8 cellular contexts compared by ENCODE assay signal in the genomic region with DNA sequence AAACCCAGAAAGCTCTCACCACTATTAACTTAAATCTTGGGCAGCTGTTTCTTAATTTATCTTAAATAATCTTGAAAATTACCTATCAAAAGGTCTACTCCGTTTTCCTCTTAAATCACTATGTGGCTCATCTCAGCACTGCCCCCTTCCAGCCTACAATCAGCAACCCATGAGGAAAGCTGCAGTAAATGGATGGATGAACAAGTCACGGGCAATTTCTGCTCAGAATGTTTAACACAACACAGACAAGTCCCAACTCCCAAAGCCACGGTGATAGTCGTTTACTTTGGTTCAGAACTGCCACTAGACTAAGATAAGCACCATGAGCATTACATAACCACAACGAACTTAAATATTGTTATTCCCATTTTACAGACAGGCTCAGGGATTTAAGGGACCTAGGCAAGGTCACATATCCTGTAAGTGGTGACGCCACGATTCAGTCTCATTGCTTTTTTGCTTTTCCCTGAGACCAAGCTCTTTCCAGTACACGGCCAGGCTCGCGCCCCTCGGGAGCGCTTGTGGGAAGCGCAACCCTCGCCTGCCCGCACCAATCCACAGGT. TPM values are rescaled to one million over a fixed set of nuclear protein-coding genes. Genes with fewer than 3 reads are reported as not detected.
DNase-seq lines count a peak whose midpoint lies in the region; ATAC-seq, FAIRE-seq and TF ChIP-seq lines count a peak whose summit lies in the region.

No MANE protein-coding gene starts in this region.

- no peak for TF ChIP-seq EP300 in GM12878 (IDR thresholded peaks at IDR 0.05; ENCODE audit: borderline replicate concordance in 1 of 2, control insufficient read depth in 1 of 2, low read depth in 2 of 2, low read length in 2 of 2)

- H3K9ac ChIP-seq in GM12878 (ENCODE audit: control insufficient read depth, insufficient read depth, low read length): peak overlapping the region; percentile 71
- peak overlapping the region; percentile 39 to 97 (median 76) for H3K9ac ChIP-seq in subcutaneous abdominal adipose tissue (ENCODE audit: low read length in 5 of 5)

- peak overlapping the region; percentile 82 for H3K4me2 ChIP-seq in GM12878 (ENCODE audit: control insufficient read depth, insufficient read depth)

- 2% methylated on average over 15 of the region's 15 CpGs for WGBS in GM12878 (ENCODE audit: insufficient coverage, insufficient replicate concordance, low lambda C conversion rate, missing lambda C conversion rate)

- peak overlapping the region; percentile 57 for H3K27ac ChIP-seq in GM12878 (ENCODE audit: control insufficient read depth, insufficient read depth)
- peak overlapping the region; percentile 98 for H3K27ac ChIP-seq in subcutaneous abdominal adipose tissue (ENCODE audit: low read depth, low read length)

- H3K27me3 ChIP-seq in GM12878 (replicated peaks in 1 of 2; ENCODE audit: control insufficient read depth in 2 of 2, insufficient read depth in 2 of 2, low read length in 1 of 2) (no peaks in the 10 kb centered on the region), kidney epithelial cell (ENCODE audit: control insufficient read depth, insufficient read depth, low read length) (no peaks in the 10 kb centered on the region), subcutaneous abdominal adipose tissue (ENCODE audit: control insufficient read depth in 5 of 5, insufficient read depth in 4 of 5, low read length in 5 of 5) (no peaks in the 10 kb centered on the region)

- ATAC-seq in GM12878: no peak
- no peak for ATAC-seq in GM19035 (IDR thresholded peaks at IDR 0.05; ENCODE audit: unreplicated experiment)

- POLR2A ChIA-PET in GM12878 (lab: Charles Lee): interaction anchor here (0.8 to 2.8 kb wide), 7 partner anchors 8 to 474 kb away, joined by 3 to 19 read pairs (median 4); partner anchors contain the start of genes DNAJA1 and RIGI

- RAD21 ChIA-PET in GM12878 (lab: Charles Lee; ENCODE audit: unreplicated experiment): interaction anchor here (0.7 to 4.7 kb wide), 7 partner anchors 23 to 476 kb away, joined by 3 to 51 read pairs (median 5); partner anchors contain the start of genes NDUFB6 and RIGI

- intact Hi-C loops in GM12878 (cut with micrococcal nuclease; ENCODE audit: unreplicated experiment): no loop called here

- H3K4me3 ChIP-seq in AG09309 (ENCODE audit: control insufficient read depth, low read depth, low read length): peak overlapping the region; percentile 43
- H3K4me3 ChIP-seq in GM12878: peak overlapping the region; percentile 83
- H3K4me3 ChIP-seq in kidney epithelial cell (ENCODE audit: low read depth, low read length): peak overlapping the region; percentile 77
- peak overlapping the region; percentile 75 to 91 (median 83) for H3K4me3 ChIP-seq in subcutaneous abdominal adipose tissue (ENCODE audit: low read depth in 1 of 5, low read length in 5 of 5)

- no peak for TF ChIP-seq RAD21 in GM12878 (IDR thresholded peaks at IDR 0.05; ENCODE audit: insufficient read depth, low read depth, low read length)

- peaks cover 62% of the 10 kb centered on the region for H3K79me2 ChIP-seq in GM12878 (ENCODE audit: control insufficient read depth, insufficient read depth, low read length)

- FAIRE-seq in GM12878 (lab: Jason Lieb, UNC): no peak

- H3K9me3 ChIP-seq in GM12878 (replicated peaks; ENCODE audit: control insufficient read depth, insufficient read depth, low read length): no peaks in the 10 kb centered on the region; the same call in 2 of the 3 replicates
- no peaks in the 10 kb centered on the region for H3K9me3 ChIP-seq in subcutaneous abdominal adipose tissue (ENCODE audit: control insufficient read depth in 5 of 5, low read length in 5 of 5)

- CTCF ChIA-PET in GM12878 (lab: Yijun Ruan, JAX): interaction anchor here (0.7 to 4.6 kb wide), 9 partner anchors 16 to 172 kb away, joined by 3 to 48 read pairs (median 5); partner anchors contain the start of genes NDUFB6 and RIGI

- TF ChIP-seq CTCF in AG09309 (IDR thresholded peaks at IDR 0.05; ENCODE audit: control insufficient read depth, insufficient read depth, low read depth, low read length, missing control alignments) (peak; percentile 11), GM13977 (IDR thresholded peaks at IDR 0.05; ENCODE audit: extremely low read depth, insufficient read depth, missing control alignments) (no peak), GM12878 (IDR thresholded peaks at IDR 0.05 in 2 of 3, conservative IDR thresholded peaks at IDR 0.05 in 1 of 3; ENCODE audit: control insufficient read depth in 2 of 3, extremely low read depth in 1 of 3, insufficient read depth in 1 of 3, low read depth in 3 of 3, low read length in 3 of 3) (peak in 1 of 3 experiments; percentile 11; a peak in 1 of 6 replicates), kidney epithelial cell (IDR thresholded peaks at IDR 0.05; ENCODE audit: insufficient read depth, low read length, poor library complexity, severe bottlenecking) (peak; percentile 39)

- SMC1A ChIA-PET in GM12878 (lab: Charles Lee; ENCODE audit: uncharacterized antibody, unreplicated experiment): interaction anchor here (0.7 to 4.0 kb wide), 7 partner anchors 9 to 171 kb away, joined by 3 to 29 read pairs (median 3); partner anchors contain the start of genes NDUFB6 and RIGI

- H3K4me1 ChIP-seq in GM12878 (ENCODE audit: control insufficient read depth, insufficient read depth, low read length): peaks cover 8% of the 10 kb centered on the region
- peaks cover 5 to 25% (median 16%) of the 10 kb centered on the region in 5 donors for H3K4me1 ChIP-seq in subcutaneous abdominal adipose tissue (ENCODE audit: control insufficient read depth in 5 of 5, insufficient read depth in 5 of 5, low read length in 5 of 5)

- TF ChIP-seq POLR2A in GM12878 (IDR thresholded peaks at IDR 0.05; ENCODE audit: low read depth, low read length): no peak

- no peak for DNase-seq in AG09309 (ENCODE audit: low read depth)
- peak; percentile 24 for DNase-seq in GM13977 (ENCODE audit: low spot score)
- peak; percentile 18 for DNase-seq in LHCN-M2 (ENCODE audit: low read depth)
- no peak for DNase-seq in GM12878 (ENCODE audit: low read depth, low spot score)
- no peak for DNase-seq in kidney epithelial cell (ENCODE audit: low read depth)
- DNase-seq in OCI-M2 (lab: John Stamatoyannopoulos, UW; ENCODE audit: unreplicated experiment): no peak

- in situ Hi-C loops in GM13977 (cut with MboI; ENCODE audit: low pct_unique_long_range_greater_than_20kb, low sequenced_read_pairs, unreplicated experiment): loop anchor here (25.0 kb wide), 1 partner anchor 88 kb away; no protein-coding TSS in a partner anchor
- in situ Hi-C loops in GM12878 (cut with MboI): no loop called here

- no peaks in the 10 kb centered on the region for H4K20me1 ChIP-seq in GM12878 (ENCODE audit: control insufficient read depth, insufficient read depth)

- BruUV-seq in GM12878 (replicated peaks; lab: Mats Ljungman, UMichigan): TSS peak; percentile 38

- H3K36me3 ChIP-seq in GM12878 (ENCODE audit: control insufficient read depth in 2 of 2, insufficient read depth in 2 of 2, low read length in 1 of 2) (0 out of 4 replicates have a peak, but pooled peaks cover 0 to 3% of the 10 kb centered on the region in 2 experiments), kidney epithelial cell (ENCODE audit: control insufficient read depth, insufficient read depth, low read length) (no peaks in the 10 kb centered on the region), subcutaneous abdominal adipose tissue (ENCODE audit: control insufficient read depth in 5 of 5, insufficient read depth in 5 of 5, low read length in 5 of 5) (no peaks in the 10 kb centered on the region)

- H2AFZ ChIP-seq in GM12878 (ENCODE audit: control insufficient read depth, low read depth, low read length): peak overlapping the region; percentile 22

RNA-seq across cellular contexts. Expression of gene SMIM27, which starts 2.0 kb away (rescaled TPM):
- total RNA-seq in LHCN-M2 (2014; rRNA removed) (4.4 and 5.1 TPM in 2 replicates), GM12878 (2014; rRNA removed) (20.5 and 23.7 TPM in 2 replicates), GM12878 (2014; rRNA removed; fragmentation: Illumina TruSeq; extraction: Trizol) (21.1 and 21.5 TPM in 2 replicates), GM12878 (2021) (18.6 and 19.6 TPM in 2 replicates), kidney epithelial cell (4.1 and 5.8 TPM in 2 replicates)
- polyA plus RNA-seq in LHCN-M2 (2012): 23.0 TPM
- 4.1 and 6.0 TPM in 2 replicates for total RNA-seq in GM12878 (2013; cell fraction: nucleolus; rRNA removed)
- 26.7 TPM for polyA plus RNA-seq in GM12878 (2011; ENCODE audit: low read depth)
- polyA plus RNA-seq in GM12878 (2011; rRNA removed) (29.3 and 37.2 TPM in 2 replicates), GM12878 (2014; fragmentation: Illumina TruSeq; extraction: Trizol) (4.1 and 12.2 TPM in 2 replicates), GM12878 (2014; fragmentation: Nextera tagmentation; extraction: Ambion mirVana) (10 to 100 TPM; 38.6 to 39.9 TPM), GM12878 (2014; rRNA removed) (22.2 and 31.5 TPM in 2 replicates), GM12878 (2016; fragmentation: Nextera tagmentation; extraction: Ambion mirVana) (10 to 100 TPM; 44.1 to 47.3 TPM)
- 6.3 and 7.5 TPM in 2 replicates for polyA plus RNA-seq in GM12878 (2011; cell fraction: cytosol; rRNA removed)
- polyA plus RNA-seq in GM12878 (2011; cell fraction: nucleus; rRNA removed): 6.1 and 10.2 TPM in 2 replicates
- polyA plus RNA-seq in GM12878 (2012): 42.0 and 84.4 TPM in 2 replicates
- 4.8 and 5.7 TPM in 2 replicates for polyA minus RNA-seq in GM12878 (2011; rRNA and poly(A)+ RNA removed)
- 7.5 TPM in 1 of 2 replicates, not detected in the other for polyA minus RNA-seq in GM12878 (2011; cell fraction: cytosol; rRNA and poly(A)+ RNA removed)
- polyA minus RNA-seq in GM12878 (2011; cell fraction: nucleus; rRNA and poly(A)+ RNA removed): 8.6 and 11.5 TPM in 2 replicates

RNA-seq across cellular contexts. Expression of gene TOPORS, which starts 2.3 kb away (rescaled TPM):
- 30.3 and 30.7 TPM in 2 replicates for total RNA-seq in LHCN-M2 (2014; rRNA removed)
- 6.5 TPM for polyA plus RNA-seq in LHCN-M2 (2012)
- total RNA-seq in GM12878 (2013; cell fraction: nucleolus; rRNA removed): 26.2 and 29.2 TPM in 2 replicates
- total RNA-seq in GM12878 (2014; rRNA removed): 14.0 and 19.2 TPM in 2 replicates
- 27.1 and 27.8 TPM in 2 replicates for total RNA-seq in GM12878 (2014; rRNA removed; fragmentation: Illumina TruSeq; extraction: Trizol)
- 12.7 and 12.8 TPM in 2 replicates for total RNA-seq in GM12878 (2021)
- 5.1 TPM for polyA plus RNA-seq in GM12878 (2011; ENCODE audit: low read depth)
- 14.6 and 22.6 TPM in 2 replicates for polyA plus RNA-seq in GM12878 (2011; rRNA removed)
- polyA plus RNA-seq in GM12878 (2011; cell fraction: cytosol; rRNA removed): 4.8 and 6.0 TPM in 2 replicates
- 11.4 and 12.2 TPM in 2 replicates for polyA plus RNA-seq in GM12878 (2011; cell fraction: nucleus; rRNA removed)
- 8.0 and 9.8 TPM in 2 replicates for polyA plus RNA-seq in GM12878 (2012)
- 20.6 and 28.0 TPM in 2 replicates for polyA plus RNA-seq in GM12878 (2014; fragmentation: Illumina TruSeq; extraction: Trizol)
- 1 to 10 TPM; 6.0 to 6.6 TPM for polyA plus RNA-seq in GM12878 (2014; fragmentation: Nextera tagmentation; extraction: Ambion mirVana)
- polyA plus RNA-seq in GM12878 (2014; rRNA removed): 7.3 and 9.1 TPM in 2 replicates
- 10 to 100 TPM; 17.9 to 18.2 TPM for polyA plus RNA-seq in GM12878 (2016; fragmentation: Nextera tagmentation; extraction: Ambion mirVana)
- polyA minus RNA-seq in GM12878 (2011; rRNA and poly(A)+ RNA removed): 16.9 and 24.3 TPM in 2 replicates
- polyA minus RNA-seq in GM12878 (2011; cell fraction: cytosol; rRNA and poly(A)+ RNA removed): 5.2 and 6.2 TPM in 2 replicates
- polyA minus RNA-seq in GM12878 (2011; cell fraction: nucleus; rRNA and poly(A)+ RNA removed): 9.3 and 14.2 TPM in 2 replicates
- total RNA-seq in kidney epithelial cell: 15.4 and 17.0 TPM in 2 replicates

RNA-seq across cellular contexts. Expression of gene NDUFB6, which starts 22.8 kb away (rescaled TPM):
- total RNA-seq in LHCN-M2 (2014; rRNA removed) (59.9 and 76.2 TPM in 2 replicates), GM12878 (2014; rRNA removed) (47.6 and 52.6 TPM in 2 replicates), GM12878 (2014; rRNA removed; fragmentation: Illumina TruSeq; extraction: Trizol) (35.3 and 40.3 TPM in 2 replicates), GM12878 (2021) (51.2 and 54.9 TPM in 2 replicates), kidney epithelial cell (37.1 and 45.1 TPM in 2 replicates)
- polyA plus RNA-seq in LHCN-M2 (2012): 103 TPM
- total RNA-seq in GM12878 (2013; cell fraction: nucleolus; rRNA removed): 8.1 and 8.8 TPM in 2 replicates
- polyA plus RNA-seq in GM12878 (2011; ENCODE audit: low read depth): 49.2 TPM
- polyA plus RNA-seq in GM12878 (2011; rRNA removed) (57.6 and 68.3 TPM in 2 replicates), GM12878 (2014; fragmentation: Illumina TruSeq; extraction: Trizol) (14.7 and 26.3 TPM in 2 replicates), GM12878 (2014; fragmentation: Nextera tagmentation; extraction: Ambion mirVana) (10 to 100 TPM; 80.8 to 84.3 TPM), GM12878 (2014; rRNA removed) (56.2 and 65.2 TPM in 2 replicates), GM12878 (2016; fragmentation: Nextera tagmentation; extraction: Ambion mirVana) (100 to 1,000 TPM; 237 to 269 TPM)
- polyA plus RNA-seq in GM12878 (2011; cell fraction: cytosol; rRNA removed): 41.9 and 48.8 TPM in 2 replicates
- 25.0 and 33.4 TPM in 2 replicates for polyA plus RNA-seq in GM12878 (2011; cell fraction: nucleus; rRNA removed)
- polyA plus RNA-seq in GM12878 (2012): 35.2 and 38.4 TPM in 2 replicates
- 3.3 and 7.5 TPM in 2 replicates for polyA minus RNA-seq in GM12878 (2011; rRNA and poly(A)+ RNA removed)
- polyA minus RNA-seq in GM12878 (2011; cell fraction: cytosol; rRNA and poly(A)+ RNA removed): 10.6 and 12.6 TPM in 2 replicates
- polyA minus RNA-seq in GM12878 (2011; cell fraction: nucleus; rRNA and poly(A)+ RNA removed): 8.1 and 9.9 TPM in 2 replicates

RNA-seq across cellular contexts. Expression of gene RIGI, which starts 24.1 kb away (rescaled TPM):
- 10.3 and 18.4 TPM in 2 replicates for total RNA-seq in LHCN-M2 (2014; rRNA removed)
- polyA plus RNA-seq in LHCN-M2 (2012): 5.2 TPM
- total RNA-seq in GM12878 (2013; cell fraction: nucleolus; rRNA removed): 20.2 and 21.7 TPM in 2 replicates
- total RNA-seq in GM12878 (2014; rRNA removed): 12.3 and 13.0 TPM in 2 replicates
- total RNA-seq in GM12878 (2014; rRNA removed; fragmentation: Illumina TruSeq; extraction: Trizol): 15.2 and 16.5 TPM in 2 replicates
- total RNA-seq in GM12878 (2021): 10.0 and 10.4 TPM in 2 replicates
- 2.6 TPM for polyA plus RNA-seq in GM12878 (2011; ENCODE audit: low read depth)
- polyA plus RNA-seq in GM12878 (2011; rRNA removed): 13.0 and 18.1 TPM in 2 replicates
- polyA plus RNA-seq in GM12878 (2011; cell fraction: cytosol; rRNA removed): 5.0 and 5.6 TPM in 2 replicates
- polyA plus RNA-seq in GM12878 (2011; cell fraction: nucleus; rRNA removed): 9.4 and 9.6 TPM in 2 replicates
- 3.1 and 4.0 TPM in 2 replicates for polyA plus RNA-seq in GM12878 (2012)
- polyA plus RNA-seq in GM12878 (2014; fragmentation: Illumina TruSeq; extraction: Trizol): 13.9 and 17.1 TPM in 2 replicates
- 1 to 10 TPM; 6.3 to 7.2 TPM for polyA plus RNA-seq in GM12878 (2014; fragmentation: Nextera tagmentation; extraction: Ambion mirVana)
- 6.3 and 7.8 TPM in 2 replicates for polyA plus RNA-seq in GM12878 (2014; rRNA removed)
- polyA plus RNA-seq in GM12878 (2016; fragmentation: Nextera tagmentation; extraction: Ambion mirVana): 1 to 10 TPM; 5.3 to 7.0 TPM
- 9.3 and 14.2 TPM in 2 replicates for polyA minus RNA-seq in GM12878 (2011; rRNA and poly(A)+ RNA removed)
- 3.2 and 4.8 TPM in 2 replicates for polyA minus RNA-seq in GM12878 (2011; cell fraction: cytosol; rRNA and poly(A)+ RNA removed)
- 7.3 and 10.0 TPM in 2 replicates for polyA minus RNA-seq in GM12878 (2011; cell fraction: nucleus; rRNA and poly(A)+ RNA removed)
- total RNA-seq in kidney epithelial cell: 17.4 and 18.7 TPM in 2 replicates

Comparison
In these comparisons a context has a peak if more than half of its experiments do, and no peak if none do; other contexts are left out.
1. DNase-seq: peak in GM13977 (single experiment) and LHCN-M2 (single experiment); none in AG09309 (single experiment), GM12878 (single experiment), kidney epithelial cell (single experiment) and OCI-M2 (single experiment).
2. Peak in every context shown above with its lines, with median percentiles within 50 percentile points of each other: H3K4me3 ChIP-seq.